In genomic region chr15:28975766-28976179, GRCh38 we compare ENCODE assay signal across 8 cellular contexts.
A peak's percentile ranks its signal among the peaks of the same experiment; 100 is the strongest.
DNase-seq lines count a peak whose midpoint lies in the region; ATAC-seq and TF ChIP-seq lines count a peak whose summit lies in the region.

No MANE protein-coding gene starts in this region.

- CTCF ChIA-PET in naive thymus-derived CD4-positive, alpha-beta T cell (lab: Charles Lee), result interaction anchor here (0.5 to 3.9 kb wide), 14 partner anchors 8 to 101 kb away, joined by 3 to 31 read pairs (median 4); no protein-coding TSS in a partner anchor

- no peak overlapping the region for H3K4me3 ChIP-seq in right cardiac atrium (ENCODE audit: low read length)
- H3K4me3 ChIP-seq in naive thymus-derived CD4-positive, alpha-beta T cell (ENCODE audit: low read length), result no peak overlapping the region
- no peak overlapping the region for H3K4me3 ChIP-seq in transverse colon

- H3K27ac Mint-ChIP-seq in central memory CD8-positive, alpha-beta T cell (ENCODE audit: low read depth), result no peak overlapping the region
- H3K27ac Mint-ChIP-seq in naive thymus-derived CD4-positive, alpha-beta T cell, result peak overlapping the region in 5 of 9 donors; percentile 5 to 82 (median 40)

- H3K9me3 ChIP-seq in right cardiac atrium (ENCODE audit: control insufficient read depth, low read length), result no peaks in the 10 kb centered on the region
- no peaks in the 10 kb centered on the region for H3K9me3 ChIP-seq in naive thymus-derived CD4-positive, alpha-beta T cell (ENCODE audit: control insufficient read depth in 2 of 3, low read length in 3 of 3)
- H3K9me3 ChIP-seq in transverse colon, result no peaks in the 10 kb centered on the region

- no peak for TF ChIP-seq EP300 in transverse colon (IDR thresholded peaks at IDR 0.05; ENCODE audit: low read depth)

- TF ChIP-seq CTCF in transverse colon (IDR thresholded peaks at IDR 0.05), result peak in 4 of 5 experiments; percentile 32 to 57 (median 48)

- H3K27me3 ChIP-seq in right cardiac atrium (ENCODE audit: control insufficient read depth, insufficient read depth) (no peaks in the 10 kb centered on the region), transverse colon (no peaks in the 10 kb centered on the region)
- H3K27me3 ChIP-seq in naive thymus-derived CD4-positive, alpha-beta T cell (ENCODE audit: control insufficient read depth in 2 of 2, insufficient read depth in 2 of 2, low read length in 2 of 2), result no peaks in the 10 kb centered on the region

- no peaks in the 10 kb centered on the region for H3K27me3 Mint-ChIP-seq in central memory CD8-positive, alpha-beta T cell
- peaks cover 0 to 15% (median 0%) of the 10 kb centered on the region in 5 donors for H3K27me3 Mint-ChIP-seq in naive thymus-derived CD4-positive, alpha-beta T cell

- WGBS in right cardiac atrium, result 7% methylated on average over 2 of the region's 2 CpGs
- 4 to 6% methylated on average over 2 of the region's 2 CpGs for WGBS in transverse colon (ENCODE audit: low coverage in 1 of 2), 2 donors

- peaks cover under 1% of the 10 kb centered on the region for H3K36me3 Mint-ChIP-seq in central memory CD8-positive, alpha-beta T cell (ENCODE audit: insufficient read depth)
- peaks cover 0 to 18% (median under 1%) of the 10 kb centered on the region in 5 donors for H3K36me3 Mint-ChIP-seq in naive thymus-derived CD4-positive, alpha-beta T cell

- H3K4me3 Mint-ChIP-seq in central memory CD8-positive, alpha-beta T cell, result no peak overlapping the region
- H3K4me3 Mint-ChIP-seq in naive thymus-derived CD4-positive, alpha-beta T cell, result peak overlapping the region in 1 of 10 donors; percentile 9

- no peaks in the 10 kb centered on the region for H3K9me3 Mint-ChIP-seq in central memory CD8-positive, alpha-beta T cell
- no peaks in the 10 kb centered on the region for H3K9me3 Mint-ChIP-seq in naive thymus-derived CD4-positive, alpha-beta T cell

- in situ Hi-C loops in transverse colon (cut with MboI; ENCODE audit: low pct_ligation_motif_present in 1 of 4, low pct_unique_long_range_greater_than_20kb in 1 of 4, low sequenced_read_pairs in 3 of 4), result no loop called here

- H3K36me3 ChIP-seq in naive thymus-derived CD4-positive, alpha-beta T cell (ENCODE audit: control insufficient read depth in 2 of 3, insufficient read depth in 3 of 3, low read length in 3 of 3), result peaks cover 0 to 6% (median 0%) of the 10 kb centered on the region in 3 experiments
- H3K36me3 ChIP-seq in transverse colon, result no peaks in the 10 kb centered on the region

- TF ChIP-seq POLR2A in transverse colon (IDR thresholded peaks at IDR 0.05), result no peak

- peaks cover 6% of the 10 kb centered on the region for H3K4me1 Mint-ChIP-seq in central memory CD8-positive, alpha-beta T cell
- H3K4me1 Mint-ChIP-seq in naive thymus-derived CD4-positive, alpha-beta T cell, result peaks cover 4 to 74% (median 70%) of the 10 kb centered on the region in 7 donors

- POLR2A ChIA-PET in naive thymus-derived CD4-positive, alpha-beta T cell (lab: Charles Lee), result interaction anchor here (0.7 to 2.7 kb wide), 2 partner anchors 90 to 97 kb away, joined by 3 to 21 read pairs; partner anchors contain the start of gene APBA2

- intact Hi-C loops in left cardiac atrium (cut with DNase I) (no loop called here), right cardiac atrium (cut with DNase I) (no loop called here), transverse colon (cut with DNase I; ENCODE audit: low total_unique reads) (no loop called here)
- intact Hi-C loops in naive thymus-derived CD4-positive, alpha-beta T cell (cut with micrococcal nuclease), result loop anchor here (1.0 to 10.0 kb wide), 10 partner anchors 27 to 851 kb away; partner anchors contain the start of gene APBA2 (in 2 of the 2)

- H3K4me1 ChIP-seq in right cardiac atrium (ENCODE audit: control insufficient read depth, insufficient read depth, low read length) (peaks cover 2% of the 10 kb centered on the region), transverse colon (no peaks in the 10 kb centered on the region)
- H3K4me1 ChIP-seq in naive thymus-derived CD4-positive, alpha-beta T cell (ENCODE audit: control insufficient read depth in 2 of 2, insufficient read depth in 2 of 2, low read length in 2 of 2), result peaks cover 0 to 8% of the 10 kb centered on the region in 2 donors

- DNase-seq in left cardiac atrium (peak; percentile 36), right cardiac atrium (no peak), NCI-H2171 (lab: John Stamatoyannopoulos, UW) (peak; percentile 42), transverse colon (peak; percentile 30), DMS79 (lab: John Stamatoyannopoulos, UW) (no peak)
- DNase-seq in activated CD4-positive, CD25-positive, alpha-beta regulatory T cell treated with anti-CD3 and anti-CD28 coated beads, Interleukin-2, amount 50 U/mL, for 16 hours (ENCODE audit: low read depth, low spot score), result peak; percentile 37
- peak; percentile 54 to 63 for DNase-seq in central memory CD8-positive, alpha-beta T cell (ENCODE audit: low spot score in 2 of 2)
- DNase-seq in naive thymus-derived CD4-positive, alpha-beta T cell, result peak; percentile 45 to 82 (median 75)

- ATAC-seq in left cardiac atrium, result no peak
- ATAC-seq in right cardiac atrium, result no peak
- peak; percentile 54 for ATAC-seq in central memory CD8-positive, alpha-beta T cell (replicated peaks; ENCODE audit: extremely low read depth, poor library complexity, severe bottlenecking)
- ATAC-seq in naive thymus-derived CD4-positive, alpha-beta T cell, result peak; percentile 89

- H3K27ac ChIP-seq in right cardiac atrium (ENCODE audit: low read length) (no peak overlapping the region), transverse colon (no peak overlapping the region)
- no peak overlapping the region for H3K27ac ChIP-seq in naive thymus-derived CD4-positive, alpha-beta T cell (ENCODE audit: low read depth, low read length)

Comparison
In these comparisons a context has a peak if more than half of its experiments do, and no peak if none do; other contexts are left out.
1. DNase-seq: peak in left cardiac atrium (single experiment), NCI-H2171 (single experiment), activated CD4-positive, CD25-positive, alpha-beta regulatory T cell treated with anti-CD3 and anti-CD28 coated beads, Interleukin-2, amount 50 U/mL, for 16 hours (single experiment), central memory CD8-positive, alpha-beta T cell (2 of 2), naive thymus-derived CD4-positive, alpha-beta T cell (9 of 9) and transverse colon (single experiment); none in right cardiac atrium (0 of 3) and DMS79 (single experiment).
2. ATAC-seq: peak in central memory CD8-positive, alpha-beta T cell (single experiment) and naive thymus-derived CD4-positive, alpha-beta T cell (single experiment); none in left cardiac atrium (0 of 2) and right cardiac atrium (0 of 2).
3. intact Hi-C loops: an anchor here in naive thymus-derived CD4-positive, alpha-beta T cell (1.0 to 10.0 kb wide); none called in left cardiac atrium, right cardiac atrium and transverse colon.